In the genomic region with DNA sequence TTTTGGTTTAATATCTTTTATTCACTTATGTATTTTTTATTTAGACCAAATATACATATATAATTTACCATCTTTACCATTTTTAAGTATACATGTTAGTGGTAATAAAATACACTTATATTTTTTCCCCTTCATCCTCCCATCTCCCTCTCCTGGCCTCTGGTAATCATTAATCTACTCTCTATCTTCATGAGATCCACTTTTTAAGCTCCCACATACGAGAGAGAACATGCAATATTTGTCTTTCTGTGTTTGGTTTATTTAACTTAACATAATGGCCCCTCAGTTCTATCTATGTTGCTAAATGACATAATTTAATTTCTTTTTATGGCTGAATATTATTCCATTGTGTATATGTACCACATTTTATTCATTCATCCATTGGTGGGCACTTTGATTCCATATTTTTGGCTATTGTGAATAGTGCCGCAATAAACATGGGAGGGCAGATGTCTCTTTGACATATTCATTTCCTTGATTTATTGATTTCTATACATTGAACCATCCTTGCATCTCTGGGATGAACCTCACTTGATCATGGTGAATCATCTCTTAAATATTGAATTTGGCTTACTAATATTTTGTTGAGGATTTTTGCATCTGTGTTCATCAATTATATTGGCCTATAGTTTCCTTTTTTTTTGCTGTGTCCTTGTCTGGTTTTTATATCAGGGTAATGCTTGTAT, we compare ENCODE assay signal across 2 cellular contexts.
TF ChIP-seq lines count a peak whose summit lies in the region.

No MANE protein-coding gene starts in this region.

TF ChIP-seq in HEK293T, 16 proteins besides CTCF, POLR2A, EP300 and RAD21:
- TF ChIP-seq, protein P1, sequence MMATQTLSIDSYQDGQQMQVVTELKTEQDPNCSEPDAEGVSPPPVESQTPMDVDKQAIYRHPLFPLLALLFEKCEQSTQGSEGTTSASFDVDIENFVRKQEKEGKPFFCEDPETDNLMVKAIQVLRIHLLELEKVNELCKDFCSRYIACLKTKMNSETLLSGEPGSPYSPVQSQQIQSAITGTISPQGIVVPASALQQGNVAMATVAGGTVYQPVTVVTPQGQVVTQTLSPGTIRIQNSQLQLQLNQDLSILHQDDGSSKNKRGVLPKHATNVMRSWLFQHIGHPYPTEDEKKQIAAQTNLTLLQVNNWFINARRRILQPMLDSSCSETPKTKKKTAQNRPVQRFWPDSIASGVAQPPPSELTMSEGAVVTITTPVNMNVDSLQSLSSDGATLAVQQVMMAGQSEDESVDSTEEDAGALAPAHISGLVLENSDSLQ (IDR thresholded peaks at IDR 0.05), result peak; percentile 75
- TF ChIP-seq CTBP1 (IDR thresholded peaks at IDR 0.05; ENCODE audit: borderline replicate concordance), result no peak

TF ChIP-seq in HepG2, 621 proteins besides CTCF, POLR2A, EP300 and RAD21:
- TF ChIP-seq, protein P2, sequence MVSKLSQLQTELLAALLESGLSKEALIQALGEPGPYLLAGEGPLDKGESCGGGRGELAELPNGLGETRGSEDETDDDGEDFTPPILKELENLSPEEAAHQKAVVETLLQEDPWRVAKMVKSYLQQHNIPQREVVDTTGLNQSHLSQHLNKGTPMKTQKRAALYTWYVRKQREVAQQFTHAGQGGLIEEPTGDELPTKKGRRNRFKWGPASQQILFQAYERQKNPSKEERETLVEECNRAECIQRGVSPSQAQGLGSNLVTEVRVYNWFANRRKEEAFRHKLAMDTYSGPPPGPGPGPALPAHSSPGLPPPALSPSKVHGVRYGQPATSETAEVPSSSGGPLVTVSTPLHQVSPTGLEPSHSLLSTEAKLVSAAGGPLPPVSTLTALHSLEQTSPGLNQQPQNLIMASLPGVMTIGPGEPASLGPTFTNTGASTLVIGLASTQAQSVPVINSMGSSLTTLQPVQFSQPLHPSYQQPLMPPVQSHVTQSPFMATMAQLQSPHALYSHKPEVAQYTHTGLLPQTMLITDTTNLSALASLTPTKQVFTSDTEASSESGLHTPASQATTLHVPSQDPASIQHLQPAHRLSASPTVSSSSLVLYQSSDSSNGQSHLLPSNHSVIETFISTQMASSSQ (IDR thresholded peaks at IDR 0.05; ENCODE audit: low read depth), result 0 out of 2 replicates have a peak, but pooled peaks have one; percentile 41
- TF ChIP-seq, protein P2 (CRISPR knock-in tag; IDR thresholded peaks at IDR 0.05; ENCODE audit: borderline replicate concordance), result no peak; the same call in 1 of the 2 replicates
- TF ChIP-seq TAF1 (CRISPR knock-in tag; IDR thresholded peaks at IDR 0.05) (no peak), GATAD2A (CRISPR knock-in tag; IDR thresholded peaks at IDR 0.05) (0 out of 2 replicates have a peak, but pooled peaks have one; percentile 33)
TF ChIP-seq in HepG2: peak in this region for 2.
